ENCODE assay signal across 9 cellular contexts in the genomic region with DNA sequence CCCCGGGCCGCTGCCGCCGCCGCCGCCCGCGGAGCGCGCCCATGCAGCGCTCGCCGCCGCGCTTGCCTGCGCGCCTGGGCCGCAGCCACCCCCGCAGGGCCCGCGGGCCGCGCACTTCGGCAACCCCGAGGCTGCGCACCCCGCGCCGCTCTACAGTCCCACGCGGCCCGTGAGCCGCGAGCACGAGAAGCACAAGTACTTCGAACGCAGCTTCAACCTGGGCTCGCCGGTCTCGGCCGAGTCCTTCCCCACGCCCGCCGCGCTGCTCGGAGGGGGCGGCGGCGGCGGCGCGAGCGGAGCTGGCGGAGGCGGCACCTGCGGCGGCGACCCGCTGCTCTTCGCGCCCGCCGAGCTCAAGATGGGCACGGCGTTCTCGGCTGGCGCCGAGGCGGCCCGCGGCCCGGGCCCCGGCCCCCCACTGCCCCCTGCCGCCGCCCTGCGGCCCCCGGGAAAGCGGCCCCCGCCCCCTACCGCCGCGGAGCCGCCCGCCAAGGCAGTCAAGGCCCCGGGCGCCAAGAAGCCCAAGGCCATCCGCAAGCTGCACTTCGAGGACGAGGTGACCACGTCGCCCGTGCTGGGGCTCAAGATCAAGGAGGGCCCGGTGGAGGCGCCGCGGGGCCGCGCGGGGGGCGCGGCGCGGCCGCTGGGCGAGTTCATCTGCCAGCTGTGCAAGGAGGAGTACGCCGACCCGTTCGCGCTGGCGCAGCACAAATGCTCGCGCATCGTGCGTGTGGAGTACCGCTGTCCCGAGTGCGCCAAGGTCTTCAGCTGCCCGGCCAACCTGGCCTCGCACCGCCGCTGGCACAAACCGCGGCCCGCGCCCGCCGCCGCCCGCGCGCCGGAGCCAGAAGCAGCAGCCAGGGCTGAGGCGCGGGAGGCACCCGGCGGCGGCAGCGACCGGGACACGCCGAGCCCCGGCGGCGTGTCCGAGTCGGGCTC. TPM values are rescaled to one million over a fixed set of nuclear protein-coding genes. Genes with fewer than 3 reads are reported as not detected.
A peak's percentile ranks its signal among the peaks of the same experiment; 100 is the strongest.
DNase-seq lines count a peak whose midpoint lies in the region; ATAC-seq and TF ChIP-seq lines count a peak whose summit lies in the region.
"Had no signal": no experiment of that assay in that cellular context is flagged by ENCODE, and none has a peak within 500 bp of the region (broad histone marks: within the 10 kb centered on the region; RNA-seq: fewer than 3 reads in every experiment).

No MANE protein-coding gene starts in this region.

- peaks cover 21% of the 10 kb centered on the region for H3K36me3 Mint-ChIP-seq in brain
- no peaks in the 10 kb centered on the region for H3K36me3 Mint-ChIP-seq in natural killer cell treated with Interleukin-12 subunit alpha and Interleukin-12 subunit beta and Interleukin-15 and Interleukin-18, amount 100 ng/mL, for 72 hours

- H3K9me3 Mint-ChIP-seq in brain: peaks cover 0 to 10% (median 0%) of the 10 kb centered on the region in 5 experiments
- no peaks in the 10 kb centered on the region for H3K9me3 Mint-ChIP-seq in natural killer cell treated with Interleukin-12 subunit alpha and Interleukin-12 subunit beta and Interleukin-15 and Interleukin-18, amount 100 ng/mL, for 72 hours

- H3K4me3 Mint-ChIP-seq in brain: peak overlapping the region in 4 of 5 experiments; percentile 61 to 98 (median 80)
- H3K4me3 Mint-ChIP-seq in natural killer cell treated with Interleukin-12 subunit alpha and Interleukin-12 subunit beta and Interleukin-15 and Interleukin-18, amount 100 ng/mL, for 72 hours: no peak overlapping the region

- H3K36me3 ChIP-seq in HUES48 (ENCODE audit: control insufficient read depth, insufficient read depth, low read length): no peaks in the 10 kb centered on the region
- H3K36me3 ChIP-seq in lower lobe of right lung: no peaks in the 10 kb centered on the region

- peaks cover 58% of the 10 kb centered on the region for H3K4me1 Mint-ChIP-seq in brain
- peaks cover 0 to 11% of the 10 kb centered on the region in 2 donors for H3K4me1 Mint-ChIP-seq in natural killer cell treated with Interleukin-12 subunit alpha and Interleukin-12 subunit beta and Interleukin-15 and Interleukin-18, amount 100 ng/mL, for 72 hours (ENCODE audit: low read depth in 2 of 2)

- H3K4me3 ChIP-seq in HUES48 (ENCODE audit: low read depth, low read length) (peak overlapping the region; percentile 61), lower lobe of right lung (no peak overlapping the region)

- peak; percentile 24 for DNase-seq in ELF-1 (ENCODE audit: low read depth, low spot score)
- DNase-seq in natural killer cell treated with Interleukin-12 subunit alpha and Interleukin-12 subunit beta and Interleukin-15 and Interleukin-18, amount 100 ng/mL, for 72 hours (ENCODE audit: low spot score): no peak
- DNase-seq in lower lobe of right lung: no peak
- no peak for DNase-seq in omental fat pad (ENCODE audit: low spot score)
- no peak for DNase-seq in sciatic nerve (ENCODE audit: low spot score)

- H3K9me3 ChIP-seq in HUES48 (ENCODE audit: control insufficient read depth, insufficient read depth, low read length) (no peaks in the 10 kb centered on the region), lower lobe of right lung (no peaks in the 10 kb centered on the region)

- no peak overlapping the region for H3K27ac ChIP-seq in HUES48 (ENCODE audit: low read depth, low read length)
- H3K27ac ChIP-seq in lower lobe of right lung: no peak overlapping the region

- no peak for TF ChIP-seq CTCF in brain (conservative IDR thresholded peaks at IDR 0.05)
- TF ChIP-seq CTCF in lower lobe of right lung (IDR thresholded peaks at IDR 0.05): no peak
- no peak for TF ChIP-seq CTCF in omental fat pad (IDR thresholded peaks at IDR 0.05)

- H3K9ac ChIP-seq in HUES48 (ENCODE audit: low read depth, low read length): no peak overlapping the region

- H3K27me3 Mint-ChIP-seq in brain: peaks cover 73% of the 10 kb centered on the region
- peaks cover 45 to 52% of the 10 kb centered on the region in 2 donors for H3K27me3 Mint-ChIP-seq in natural killer cell treated with Interleukin-12 subunit alpha and Interleukin-12 subunit beta and Interleukin-15 and Interleukin-18, amount 100 ng/mL, for 72 hours

- H3K4me1 ChIP-seq in HUES48 (ENCODE audit: control insufficient read depth, insufficient read depth, low read length) (peaks cover 49% of the 10 kb centered on the region), lower lobe of right lung (peaks cover 25% of the 10 kb centered on the region)

- intact Hi-C loops in lower lobe of right lung (cut with DNase I) (no loop called here), sciatic nerve (cut with DNase I) (no loop called here)

- ATAC-seq in natural killer cell treated with Interleukin-12 subunit alpha and Interleukin-12 subunit beta and Interleukin-15 and Interleukin-18, amount 100 ng/mL, for 72 hours: peak; percentile 29 to 30
- ATAC-seq in lower lobe of right lung (no peak), omental fat pad (ENCODE audit: low FRiP score) (no peak), HG03521 (IDR thresholded peaks at IDR 0.05; ENCODE audit: unreplicated experiment) (no peak), sciatic nerve (no peak)

- no peak overlapping the region for H3K27ac Mint-ChIP-seq in brain
- H3K27ac Mint-ChIP-seq in natural killer cell treated with Interleukin-12 subunit alpha and Interleukin-12 subunit beta and Interleukin-15 and Interleukin-18, amount 100 ng/mL, for 72 hours: no peak overlapping the region

- peaks cover 93% of the 10 kb centered on the region for H3K27me3 ChIP-seq in HUES48 (ENCODE audit: control insufficient read depth, insufficient read depth, low read length)
- H3K27me3 ChIP-seq in lower lobe of right lung (ENCODE audit: low read depth): peaks cover 87% of the 10 kb centered on the region

RNA-seq across cellular contexts. Expression of a gene that starts 0.8 kb away (rescaled TPM):
- 321 TPM for polyA plus RNA-seq in brain (ENCODE audit: insufficient read depth, low read depth, low replicate concordance)
- not detected for total RNA-seq in natural killer cell treated with Interleukin-12 subunit alpha and Interleukin-12 subunit beta and Interleukin-15 and Interleukin-18, amount 100 ng/mL, for 72 hours
- total RNA-seq in lower lobe of right lung (not detected), omental fat pad (not detected), sciatic nerve (not detected)
- total RNA-seq: renal cortical epithelial cell had no signal

Comparison
In these comparisons a context has a peak if more than half of its experiments do, and no peak if none do; other contexts are left out.
1. ATAC-seq: peak in natural killer cell treated with Interleukin-12 subunit alpha and Interleukin-12 subunit beta and Interleukin-15 and Interleukin-18, amount 100 ng/mL, for 72 hours (2 of 2); none in lower lobe of right lung (0 of 2), omental fat pad (single experiment), HG03521 (single experiment) and sciatic nerve (single experiment).